Comparison of ENCODE assay signal across 21 cellular contexts in genomic region chr4:138045036-138045435, GRCh38.
"Had no signal": no experiment of that assay in that cellular context is flagged by ENCODE, and none has a peak within 500 bp of the region (broad histone marks: within the 10 kb centered on the region; RNA-seq: fewer than 3 reads in every experiment).

No MANE protein-coding gene starts in this region.

- H3K9me3 Mint-ChIP-seq: activated B cell treated with CpG ODN at 0.5 μM for 24 hours; activated T-helper 1 cell treated with anti-CD3 and anti-CD28 coated beads, Interleukin-12 subunit alpha, Interleukin-12 subunit beta, Interleukin-2, Interleukin-4 antibody, amounts not matched to agents 30 ng/mL and 10 ng/mL and 1 ng/mL, durations not matched to agents 14 hours and 24 hours and 36 hours; memory B cell; stimulated activated naive B cell treated with anti-CD40 and anti-IgM and Interleukin-4, amounts not matched to agents 10 μg/mL and 1 μg/mL and 100 μg/mL, for 72 hours had no signal

- H3K27ac Mint-ChIP-seq: activated B cell treated with CpG ODN at 0.5 μM for 24 hours; activated T-helper 1 cell treated with anti-CD3 and anti-CD28 coated beads, Interleukin-12 subunit alpha, Interleukin-12 subunit beta, Interleukin-2, Interleukin-4 antibody, amounts not matched to agents 30 ng/mL and 10 ng/mL and 1 ng/mL, durations not matched to agents 14 hours and 24 hours and 36 hours; memory B cell; natural killer cell treated with Interleukin-12 subunit alpha and Interleukin-12 subunit beta and Interleukin-15 and Interleukin-18, amount 100 ng/mL, for 72 hours; progenitor cell of endocrine pancreas; stimulated activated naive B cell treated with anti-CD40 and anti-IgM and Interleukin-4, amounts not matched to agents 10 μg/mL and 1 μg/mL and 100 μg/mL, for 72 hours had no signal

- FAIRE-seq: endothelial cell of umbilical vein had no signal

- H3K36me3 Mint-ChIP-seq: memory B cell; natural killer cell treated with Interleukin-12 subunit alpha and Interleukin-12 subunit beta and Interleukin-15 and Interleukin-18, amount 100 ng/mL, for 72 hours; stimulated activated naive B cell treated with anti-CD40 and anti-IgM and Interleukin-4, amounts not matched to agents 10 μg/mL and 1 μg/mL and 100 μg/mL, for 72 hours had no signal

- H3K27me3 ChIP-seq: gastroesophageal sphincter, left lung, right atrium auricular region, tibial artery, uterus had no signal

- H3K4me1 ChIP-seq: gastroesophageal sphincter, left lung, right atrium auricular region, tibial artery, uterus had no signal

- H3K4me3 Mint-ChIP-seq: activated B cell treated with CpG ODN at 0.5 μM for 24 hours; activated T-helper 1 cell treated with anti-CD3 and anti-CD28 coated beads, Interleukin-12 subunit alpha, Interleukin-12 subunit beta, Interleukin-2, Interleukin-4 antibody, amounts not matched to agents 30 ng/mL and 10 ng/mL and 1 ng/mL, durations not matched to agents 14 hours and 24 hours and 36 hours; memory B cell; natural killer cell treated with Interleukin-12 subunit alpha and Interleukin-12 subunit beta and Interleukin-15 and Interleukin-18, amount 100 ng/mL, for 72 hours; stimulated activated naive B cell treated with anti-CD40 and anti-IgM and Interleukin-4, amounts not matched to agents 10 μg/mL and 1 μg/mL and 100 μg/mL, for 72 hours had no signal

- H3K27ac ChIP-seq: gastroesophageal sphincter, left lung, right atrium auricular region, tibial artery, uterus had no signal

- H3K9me3 ChIP-seq: gastroesophageal sphincter, left lung, right atrium auricular region, tibial artery, uterus had no signal

- H3K4me1 Mint-ChIP-seq: activated B cell treated with CpG ODN at 0.5 μM for 24 hours; stimulated activated naive B cell treated with anti-CD40 and anti-IgM and Interleukin-4, amounts not matched to agents 10 μg/mL and 1 μg/mL and 100 μg/mL, for 72 hours had no signal

- H3K4me3 ChIP-seq: gastroesophageal sphincter, left lung, right atrium auricular region, tibial artery, uterus had no signal

- H3K27me3 Mint-ChIP-seq: activated B cell treated with CpG ODN at 0.5 μM for 24 hours; natural killer cell treated with Interleukin-12 subunit alpha and Interleukin-12 subunit beta and Interleukin-15 and Interleukin-18, amount 100 ng/mL, for 72 hours; progenitor cell of endocrine pancreas had no signal

- DNase-seq: activated B cell treated with CpG ODN at 0.5 μM for 24 hours; activated CD4-positive, alpha-beta T cell treated with anti-CD3 and anti-CD28 coated beads, Interleukin-2, amount 50 U/mL, for 1 hour; activated CD8-positive, alpha-beta memory T cell treated with anti-CD3 and anti-CD28 coated beads for 24 hours; activated naive CD4-positive, alpha-beta T cell; anterior cingulate cortex; cerebellar nuclear complex; effector CD8-positive, alpha-beta T cell; islet precursor cell; left lung; occipital lobe; stimulated activated CD4-positive, alpha-beta T cell treated with anti-CD3 and anti-CD28 coated beads, Interleukin-4, amount 100 ng/mL, for 1 hour; stimulated activated naive B cell treated with anti-CD40 and anti-IgM and Interleukin-4, amounts not matched to agents 10 μg/mL and 1 μg/mL and 100 μg/mL, for 72 hours; tibial artery; uterus had no signal

- H3K36me3 ChIP-seq: gastroesophageal sphincter, left lung, right atrium auricular region, tibial artery, uterus had no signal

- ATAC-seq: gastroesophageal sphincter; left lung; natural killer cell treated with Interleukin-12 subunit alpha and Interleukin-12 subunit beta and Interleukin-15 and Interleukin-18, amount 100 ng/mL, for 72 hours; stimulated activated naive B cell treated with anti-CD40 and anti-IgM and Interleukin-4, amounts not matched to agents 10 μg/mL and 1 μg/mL and 100 μg/mL, for 72 hours had no signal
